ENCODE assay signal across 1 cellular context in the genomic region with DNA sequence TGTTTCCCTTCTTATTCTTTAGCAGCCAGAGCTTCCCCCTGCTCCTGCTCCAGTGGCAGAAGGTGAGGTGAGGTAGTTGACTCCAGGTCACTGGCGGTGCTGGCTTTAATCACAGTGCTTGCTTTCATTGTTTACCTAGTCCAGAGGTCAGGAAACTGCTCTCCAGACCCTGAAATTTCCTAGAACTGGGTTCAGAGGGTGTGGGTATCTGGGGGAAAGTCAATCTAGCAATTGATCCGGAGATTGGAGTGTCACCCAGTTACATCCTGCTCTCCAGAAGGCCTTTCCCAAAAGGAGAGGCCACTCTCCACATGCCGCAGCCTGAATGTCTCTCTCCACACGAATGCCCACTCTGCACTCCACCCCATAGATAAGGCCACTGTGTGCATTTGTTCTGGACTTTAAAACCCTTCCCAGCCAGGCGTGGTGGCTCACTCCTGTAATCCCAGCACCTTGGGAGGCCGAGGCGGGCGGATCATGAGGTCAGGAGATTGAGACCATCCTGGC.
TF ChIP-seq lines count a peak whose summit lies in the region.

No MANE protein-coding gene starts in this region.

TF ChIP-seq in HepG2, 621 proteins besides CTCF, POLR2A, EP300 and RAD21 (continued from another document and continues in another):
- TF ChIP-seq, protein P1, sequence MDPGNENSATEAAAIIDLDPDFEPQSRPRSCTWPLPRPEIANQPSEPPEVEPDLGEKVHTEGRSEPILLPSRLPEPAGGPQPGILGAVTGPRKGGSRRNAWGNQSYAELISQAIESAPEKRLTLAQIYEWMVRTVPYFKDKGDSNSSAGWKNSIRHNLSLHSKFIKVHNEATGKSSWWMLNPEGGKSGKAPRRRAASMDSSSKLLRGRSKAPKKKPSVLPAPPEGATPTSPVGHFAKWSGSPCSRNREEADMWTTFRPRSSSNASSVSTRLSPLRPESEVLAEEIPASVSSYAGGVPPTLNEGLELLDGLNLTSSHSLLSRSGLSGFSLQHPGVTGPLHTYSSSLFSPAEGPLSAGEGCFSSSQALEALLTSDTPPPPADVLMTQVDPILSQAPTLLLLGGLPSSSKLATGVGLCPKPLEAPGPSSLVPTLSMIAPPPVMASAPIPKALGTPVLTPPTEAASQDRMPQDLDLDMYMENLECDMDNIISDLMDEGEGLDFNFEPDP (CRISPR knock-in tag; conservative IDR thresholded peaks at IDR 0.05), result no peak
- no peak for TF ChIP-seq ZNF563 (CRISPR knock-in tag; IDR thresholded peaks at IDR 0.05)
- TF ChIP-seq, protein P2, sequence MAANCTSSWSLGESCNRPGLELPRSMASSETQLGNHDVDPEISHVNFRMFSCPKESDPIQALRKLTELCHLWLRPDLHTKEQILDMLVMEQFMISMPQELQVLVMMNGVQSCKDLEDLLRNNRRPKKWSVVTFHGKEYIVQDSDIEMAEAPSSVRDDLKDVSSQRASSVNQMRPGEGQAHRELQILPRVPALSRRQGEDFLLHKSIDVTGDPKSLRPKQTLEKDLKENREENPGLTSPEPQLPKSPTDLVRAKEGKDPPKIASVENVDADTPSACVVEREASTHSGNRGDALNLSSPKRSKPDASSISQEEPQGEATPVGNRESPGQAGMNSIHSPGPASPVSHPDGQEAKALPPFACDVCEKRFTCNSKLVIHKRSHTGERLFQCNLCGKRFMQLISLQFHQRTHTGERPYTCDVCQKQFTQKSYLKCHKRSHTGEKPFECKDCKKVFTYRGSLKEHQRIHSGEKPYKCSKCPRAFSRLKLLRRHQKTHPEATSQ (CRISPR knock-in tag; IDR thresholded peaks at IDR 0.05; ENCODE audit: borderline replicate concordance), result no peak
- 0 out of 2 replicates have a peak, but pooled peaks have one; percentile 40 for TF ChIP-seq ZNF775 (CRISPR knock-in tag; IDR thresholded peaks at IDR 0.05; ENCODE audit: borderline replicate concordance)
- TF ChIP-seq SRF (IDR thresholded peaks at IDR 0.05; ENCODE audit: low read depth, low read length), result no peak
- TF ChIP-seq, protein P3, sequence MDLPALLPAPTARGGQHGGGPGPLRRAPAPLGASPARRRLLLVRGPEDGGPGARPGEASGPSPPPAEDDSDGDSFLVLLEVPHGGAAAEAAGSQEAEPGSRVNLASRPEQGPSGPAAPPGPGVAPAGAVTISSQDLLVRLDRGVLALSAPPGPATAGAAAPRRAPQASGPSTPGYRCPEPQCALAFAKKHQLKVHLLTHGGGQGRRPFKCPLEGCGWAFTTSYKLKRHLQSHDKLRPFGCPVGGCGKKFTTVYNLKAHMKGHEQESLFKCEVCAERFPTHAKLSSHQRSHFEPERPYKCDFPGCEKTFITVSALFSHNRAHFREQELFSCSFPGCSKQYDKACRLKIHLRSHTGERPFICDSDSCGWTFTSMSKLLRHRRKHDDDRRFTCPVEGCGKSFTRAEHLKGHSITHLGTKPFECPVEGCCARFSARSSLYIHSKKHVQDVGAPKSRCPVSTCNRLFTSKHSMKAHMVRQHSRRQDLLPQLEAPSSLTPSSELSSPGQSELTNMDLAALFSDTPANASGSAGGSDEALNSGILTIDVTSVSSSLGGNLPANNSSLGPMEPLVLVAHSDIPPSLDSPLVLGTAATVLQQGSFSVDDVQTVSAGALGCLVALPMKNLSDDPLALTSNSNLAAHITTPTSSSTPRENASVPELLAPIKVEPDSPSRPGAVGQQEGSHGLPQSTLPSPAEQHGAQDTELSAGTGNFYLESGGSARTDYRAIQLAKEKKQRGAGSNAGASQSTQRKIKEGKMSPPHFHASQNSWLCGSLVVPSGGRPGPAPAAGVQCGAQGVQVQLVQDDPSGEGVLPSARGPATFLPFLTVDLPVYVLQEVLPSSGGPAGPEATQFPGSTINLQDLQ (CRISPR knock-in tag; IDR thresholded peaks at IDR 0.05), result no peak
- TF ChIP-seq, protein P4, sequence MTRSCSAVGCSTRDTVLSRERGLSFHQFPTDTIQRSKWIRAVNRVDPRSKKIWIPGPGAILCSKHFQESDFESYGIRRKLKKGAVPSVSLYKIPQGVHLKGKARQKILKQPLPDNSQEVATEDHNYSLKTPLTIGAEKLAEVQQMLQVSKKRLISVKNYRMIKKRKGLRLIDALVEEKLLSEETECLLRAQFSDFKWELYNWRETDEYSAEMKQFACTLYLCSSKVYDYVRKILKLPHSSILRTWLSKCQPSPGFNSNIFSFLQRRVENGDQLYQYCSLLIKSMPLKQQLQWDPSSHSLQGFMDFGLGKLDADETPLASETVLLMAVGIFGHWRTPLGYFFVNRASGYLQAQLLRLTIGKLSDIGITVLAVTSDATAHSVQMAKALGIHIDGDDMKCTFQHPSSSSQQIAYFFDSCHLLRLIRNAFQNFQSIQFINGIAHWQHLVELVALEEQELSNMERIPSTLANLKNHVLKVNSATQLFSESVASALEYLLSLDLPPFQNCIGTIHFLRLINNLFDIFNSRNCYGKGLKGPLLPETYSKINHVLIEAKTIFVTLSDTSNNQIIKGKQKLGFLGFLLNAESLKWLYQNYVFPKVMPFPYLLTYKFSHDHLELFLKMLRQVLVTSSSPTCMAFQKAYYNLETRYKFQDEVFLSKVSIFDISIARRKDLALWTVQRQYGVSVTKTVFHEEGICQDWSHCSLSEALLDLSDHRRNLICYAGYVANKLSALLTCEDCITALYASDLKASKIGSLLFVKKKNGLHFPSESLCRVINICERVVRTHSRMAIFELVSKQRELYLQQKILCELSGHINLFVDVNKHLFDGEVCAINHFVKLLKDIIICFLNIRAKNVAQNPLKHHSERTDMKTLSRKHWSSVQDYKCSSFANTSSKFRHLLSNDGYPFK (CRISPR knock-in tag; IDR thresholded peaks at IDR 0.05; ENCODE audit: borderline replicate concordance), result peak; percentile 36; the same call in 1 of the 2 replicates
- TF ChIP-seq, protein P5, sequence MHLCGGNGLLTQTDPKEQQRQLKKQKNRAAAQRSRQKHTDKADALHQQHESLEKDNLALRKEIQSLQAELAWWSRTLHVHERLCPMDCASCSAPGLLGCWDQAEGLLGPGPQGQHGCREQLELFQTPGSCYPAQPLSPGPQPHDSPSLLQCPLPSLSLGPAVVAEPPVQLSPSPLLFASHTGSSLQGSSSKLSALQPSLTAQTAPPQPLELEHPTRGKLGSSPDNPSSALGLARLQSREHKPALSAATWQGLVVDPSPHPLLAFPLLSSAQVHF (CRISPR knock-in tag; IDR thresholded peaks at IDR 0.05), result no peak
- TF ChIP-seq CREM (IDR thresholded peaks at IDR 0.05), result peak; percentile 94
- no peak for TF ChIP-seq CREM (CRISPR knock-in tag; IDR thresholded peaks at IDR 0.05)
- TF ChIP-seq, protein P6, sequence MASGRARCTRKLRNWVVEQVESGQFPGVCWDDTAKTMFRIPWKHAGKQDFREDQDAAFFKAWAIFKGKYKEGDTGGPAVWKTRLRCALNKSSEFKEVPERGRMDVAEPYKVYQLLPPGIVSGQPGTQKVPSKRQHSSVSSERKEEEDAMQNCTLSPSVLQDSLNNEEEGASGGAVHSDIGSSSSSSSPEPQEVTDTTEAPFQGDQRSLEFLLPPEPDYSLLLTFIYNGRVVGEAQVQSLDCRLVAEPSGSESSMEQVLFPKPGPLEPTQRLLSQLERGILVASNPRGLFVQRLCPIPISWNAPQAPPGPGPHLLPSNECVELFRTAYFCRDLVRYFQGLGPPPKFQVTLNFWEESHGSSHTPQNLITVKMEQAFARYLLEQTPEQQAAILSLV (CRISPR knock-in tag; IDR thresholded peaks at IDR 0.05; ENCODE audit: borderline replicate concordance), result peak; percentile 85
- TF ChIP-seq HMG20B (CRISPR knock-in tag; conservative IDR thresholded peaks at IDR 0.05), result peak; percentile 90
- no peak for TF ChIP-seq ZNF263 (CRISPR knock-in tag; IDR thresholded peaks at IDR 0.05)
- TF ChIP-seq, protein P7, sequence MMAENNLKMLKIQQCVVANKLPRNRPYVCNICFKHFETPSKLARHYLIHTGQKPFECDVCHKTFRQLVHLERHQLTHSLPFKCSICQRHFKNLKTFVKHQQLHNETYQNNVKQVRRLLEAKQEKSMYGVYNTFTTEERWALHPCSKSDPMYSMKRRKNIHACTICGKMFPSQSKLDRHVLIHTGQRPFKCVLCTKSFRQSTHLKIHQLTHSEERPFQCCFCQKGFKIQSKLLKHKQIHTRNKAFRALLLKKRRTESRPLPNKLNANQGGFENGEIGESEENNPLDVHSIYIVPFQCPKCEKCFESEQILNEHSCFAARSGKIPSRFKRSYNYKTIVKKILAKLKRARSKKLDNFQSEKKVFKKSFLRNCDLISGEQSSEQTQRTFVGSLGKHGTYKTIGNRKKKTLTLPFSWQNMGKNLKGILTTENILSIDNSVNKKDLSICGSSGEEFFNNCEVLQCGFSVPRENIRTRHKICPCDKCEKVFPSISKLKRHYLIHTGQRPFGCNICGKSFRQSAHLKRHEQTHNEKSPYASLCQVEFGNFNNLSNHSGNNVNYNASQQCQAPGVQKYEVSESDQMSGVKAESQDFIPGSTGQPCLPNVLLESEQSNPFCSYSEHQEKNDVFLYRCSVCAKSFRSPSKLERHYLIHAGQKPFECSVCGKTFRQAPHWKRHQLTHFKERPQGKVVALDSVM (CRISPR knock-in tag; IDR thresholded peaks at IDR 0.05), result no peak
- TF ChIP-seq SAFB2 (CRISPR knock-in tag; IDR thresholded peaks at IDR 0.05; ENCODE audit: borderline replicate concordance, low read depth), result peak; percentile 75; the same call in 1 of the 2 replicates
- no peak for TF ChIP-seq MAFG (CRISPR knock-in tag; IDR thresholded peaks at IDR 0.05)
- no peak for TF ChIP-seq GZF1 (CRISPR knock-in tag; IDR thresholded peaks at IDR 0.05)
- TF ChIP-seq, protein P8, sequence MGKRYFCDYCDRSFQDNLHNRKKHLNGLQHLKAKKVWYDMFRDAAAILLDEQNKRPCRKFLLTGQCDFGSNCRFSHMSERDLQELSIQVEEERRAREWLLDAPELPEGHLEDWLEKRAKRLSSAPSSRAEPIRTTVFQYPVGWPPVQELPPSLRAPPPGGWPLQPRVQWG (CRISPR knock-in tag; IDR thresholded peaks at IDR 0.05; ENCODE audit: borderline replicate concordance, low read depth), result no peak
- TF ChIP-seq ZNF30 (CRISPR knock-in tag; IDR thresholded peaks at IDR 0.05), result no peak
- no peak for TF ChIP-seq EZH2 (conservative IDR thresholded peaks at IDR 0.05; ENCODE audit: low read depth, low read length)
- TF ChIP-seq, protein P9, sequence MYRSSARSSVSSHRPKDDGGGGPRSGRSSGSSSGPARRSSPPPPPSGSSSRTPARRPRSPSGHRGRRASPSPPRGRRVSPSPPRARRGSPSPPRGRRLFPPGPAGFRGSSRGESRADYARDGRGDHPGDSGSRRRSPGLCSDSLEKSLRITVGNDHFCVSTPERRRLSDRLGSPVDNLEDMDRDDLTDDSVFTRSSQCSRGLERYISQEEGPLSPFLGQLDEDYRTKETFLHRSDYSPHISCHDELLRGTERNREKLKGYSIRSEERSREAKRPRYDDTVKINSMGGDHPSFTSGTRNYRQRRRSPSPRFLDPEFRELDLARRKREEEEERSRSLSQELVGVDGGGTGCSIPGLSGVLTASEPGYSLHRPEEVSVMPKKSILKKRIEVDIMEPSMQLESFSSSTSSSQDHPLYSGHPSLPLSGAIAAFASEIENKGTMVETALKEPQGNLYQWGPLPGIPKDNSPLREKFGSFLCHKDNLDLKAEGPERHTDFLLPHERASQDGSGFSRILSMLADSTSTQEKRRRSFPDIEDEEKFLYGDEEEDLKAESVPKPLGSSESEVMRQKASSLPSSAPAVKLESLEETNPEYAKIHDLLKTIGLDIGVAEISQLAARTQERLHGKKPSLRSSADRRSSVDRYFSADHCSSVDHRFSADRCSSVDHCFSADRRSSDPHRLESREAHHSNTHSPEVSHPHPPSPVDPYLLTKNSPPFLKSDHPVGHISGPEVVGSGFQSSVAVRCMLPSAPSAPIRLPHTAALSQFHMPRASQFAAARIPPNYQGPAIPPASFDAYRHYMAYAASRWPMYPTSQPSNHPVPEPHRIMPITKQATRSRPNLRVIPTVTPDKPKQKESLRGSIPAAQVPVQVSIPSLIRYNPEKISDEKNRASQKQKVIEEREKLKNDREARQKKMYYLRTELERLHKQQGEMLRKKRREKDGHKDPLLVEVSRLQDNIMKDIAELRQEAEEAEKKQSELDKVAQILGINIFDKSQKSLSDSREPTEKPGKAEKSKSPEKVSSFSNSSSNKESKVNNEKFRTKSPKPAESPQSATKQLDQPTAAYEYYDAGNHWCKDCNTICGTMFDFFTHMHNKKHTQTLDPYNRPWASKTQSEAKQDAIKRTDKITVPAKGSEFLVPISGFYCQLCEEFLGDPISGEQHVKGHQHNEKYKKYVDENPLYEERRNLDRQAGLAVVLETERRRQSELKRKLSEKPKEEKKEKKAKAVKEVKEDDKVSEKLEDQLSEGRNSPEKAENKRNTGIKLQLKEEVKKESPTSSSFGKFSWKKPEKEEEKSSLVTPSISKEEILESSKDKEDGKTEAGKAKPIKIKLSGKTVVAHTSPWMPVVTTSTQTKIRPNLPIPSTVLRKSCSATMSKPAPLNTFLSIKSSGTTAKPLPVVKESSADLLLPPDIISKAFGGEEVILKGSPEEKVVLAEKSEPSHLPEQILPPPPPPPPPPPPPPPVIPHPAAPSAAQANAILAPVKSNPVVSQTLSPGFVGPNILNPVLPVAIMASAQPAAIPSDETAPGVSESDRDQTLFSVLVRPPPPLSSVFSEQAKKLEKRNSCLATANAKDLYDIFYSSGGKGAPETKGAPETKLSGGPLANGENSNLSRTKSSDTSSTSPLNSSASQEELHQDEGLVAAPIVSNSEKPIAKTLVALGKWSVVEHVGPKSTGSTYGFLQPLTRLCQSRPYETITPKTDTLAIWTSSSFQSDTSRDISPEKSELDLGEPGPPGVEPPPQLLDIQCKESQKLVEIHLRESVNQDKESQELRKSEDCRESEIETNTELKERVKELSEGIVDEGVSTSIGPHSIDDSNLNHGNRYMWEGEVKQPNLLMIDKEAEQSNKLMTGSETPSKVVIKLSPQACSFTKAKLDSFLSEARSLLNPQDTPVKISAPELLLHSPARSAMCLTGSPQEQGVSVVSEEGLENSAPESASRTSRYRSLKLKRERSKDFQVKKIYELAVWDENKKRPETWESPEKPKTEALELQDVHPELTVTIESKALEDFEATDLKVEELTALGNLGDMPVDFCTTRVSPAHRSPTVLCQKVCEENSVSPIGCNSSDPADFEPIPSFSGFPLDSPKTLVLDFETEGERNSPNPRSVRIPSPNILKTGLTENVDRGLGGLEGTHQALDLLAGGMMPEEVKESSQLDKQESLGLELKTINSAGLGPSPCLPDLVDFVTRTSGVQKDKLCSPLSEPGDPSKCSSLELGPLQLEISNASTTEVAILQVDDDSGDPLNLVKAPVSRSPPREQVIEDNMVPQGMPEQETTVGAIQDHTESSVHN (CRISPR knock-in tag; IDR thresholded peaks at IDR 0.05), result peak; percentile 84; the same call in 1 of the 2 replicates
- TF ChIP-seq, protein P10, sequence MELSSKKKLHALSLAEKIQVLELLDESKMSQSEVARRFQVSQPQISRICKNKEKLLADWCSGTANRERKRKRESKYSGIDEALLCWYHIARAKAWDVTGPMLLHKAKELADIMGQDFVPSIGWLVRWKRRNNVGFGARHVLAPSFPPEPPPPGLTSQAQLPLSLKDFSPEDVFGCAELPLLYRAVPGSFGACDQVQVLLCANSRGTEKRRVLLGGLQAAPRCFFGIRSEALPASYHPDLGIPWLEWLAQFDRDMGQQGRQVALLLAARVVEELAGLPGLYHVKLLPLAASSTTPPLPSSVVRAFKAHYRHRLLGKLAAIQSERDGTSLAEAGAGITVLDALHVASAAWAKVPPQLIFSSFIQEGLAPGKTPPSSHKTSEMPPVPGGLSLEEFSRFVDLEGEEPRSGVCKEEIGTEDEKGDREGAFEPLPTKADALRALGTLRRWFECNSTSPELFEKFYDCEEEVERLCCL (CRISPR knock-in tag; IDR thresholded peaks at IDR 0.05; ENCODE audit: borderline replicate concordance), result no peak
- TF ChIP-seq, protein P11, sequence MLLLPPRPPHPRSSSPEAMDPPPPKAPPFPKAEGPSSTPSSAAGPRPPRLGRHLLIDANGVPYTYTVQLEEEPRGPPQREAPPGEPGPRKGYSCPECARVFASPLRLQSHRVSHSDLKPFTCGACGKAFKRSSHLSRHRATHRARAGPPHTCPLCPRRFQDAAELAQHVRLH (CRISPR knock-in tag; IDR thresholded peaks at IDR 0.05; ENCODE audit: borderline replicate concordance, low read depth), result peak; percentile 85; the same call in 1 of the 2 replicates
- peak; percentile 99 for TF ChIP-seq RARA (CRISPR knock-in tag; IDR thresholded peaks at IDR 0.05)
- TF ChIP-seq KLF16 (CRISPR knock-in tag; IDR thresholded peaks at IDR 0.05), result peak in 1 of 2 experiments; percentile 85; a peak in 2 of 4 replicates
